In the genomic region with DNA sequence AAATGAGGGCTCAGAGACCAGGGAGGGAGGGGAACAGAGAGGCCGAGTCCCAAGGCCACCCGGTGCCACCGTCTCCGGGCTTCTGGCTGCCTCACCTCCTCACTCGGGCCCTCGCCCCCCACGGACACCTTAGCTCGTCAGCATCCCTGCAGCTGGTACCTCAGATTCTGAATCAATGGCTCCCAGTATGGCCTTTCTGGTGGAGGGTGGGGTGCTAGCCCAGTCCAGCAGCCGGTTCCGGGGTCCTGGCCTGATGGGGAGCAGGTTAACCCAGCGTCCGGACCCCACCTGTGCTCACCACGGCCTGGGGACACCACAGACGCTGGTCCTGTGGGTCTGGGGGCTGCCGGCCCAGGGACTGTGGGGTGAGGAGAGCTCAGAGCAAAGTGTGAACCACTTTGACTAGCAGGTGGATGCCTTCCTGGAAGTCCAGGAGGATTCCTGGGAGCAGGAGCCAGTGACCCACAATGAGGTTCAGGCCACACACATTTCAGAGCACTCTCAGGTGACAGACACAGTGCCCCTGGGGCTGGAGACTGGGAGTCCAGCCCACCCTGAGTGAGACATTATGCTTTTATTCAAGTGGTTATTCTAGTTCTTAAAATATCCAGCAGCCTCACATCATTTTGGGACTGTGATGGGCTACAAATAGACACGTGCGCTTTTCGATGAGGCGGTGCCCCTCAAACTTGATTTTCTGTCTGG, we compare ENCODE assay signal across 7 cellular contexts. TPM values are rescaled to one million over a fixed set of nuclear protein-coding genes. Genes with fewer than 3 reads are reported as not detected.
DNase-seq lines count a peak whose midpoint lies in the region; ATAC-seq and TF ChIP-seq lines count a peak whose summit lies in the region.

No MANE protein-coding gene starts in this region.

- intact Hi-C loops in esophagus squamous epithelium (cut with DNase I) = no loop called here

- in situ Hi-C loops in brain microvascular endothelial cell (cut with HindIII; ENCODE audit: low pct_ligation_motif_present, low sequenced_read_pairs) = no loop called here

- H3K4me1 ChIP-seq in HEK293 (ENCODE audit: control insufficient read depth, insufficient read depth, low read length) = peaks cover 18% of the 10 kb centered on the region
- H3K4me1 ChIP-seq in osteoblast (ENCODE audit: insufficient read depth, low read length) = peaks cover 51% of the 10 kb centered on the region
- H3K4me1 ChIP-seq in esophagus squamous epithelium = peaks cover 4 to 34% (median 7%) of the 10 kb centered on the region in 3 donors

- no peak for TF ChIP-seq POLR2A in esophagus squamous epithelium (IDR thresholded peaks at IDR 0.05)

- POLR2A ChIA-PET in HEK293 (lab: Yijun Ruan, JAX) = interaction anchor here (1.5 kb wide), 1 partner anchor 65 kb away, joined by 3 read pairs; no protein-coding TSS in a partner anchor

- no peaks in the 10 kb centered on the region for H3K36me3 ChIP-seq in HEK293 (ENCODE audit: control insufficient read depth in 2 of 2, insufficient read depth in 1 of 2, low read length in 2 of 2)
- H3K36me3 ChIP-seq in brain microvascular endothelial cell (replicated peaks) = no peaks in the 10 kb centered on the region
- peaks cover 52% of the 10 kb centered on the region for H3K36me3 ChIP-seq in osteoblast (ENCODE audit: insufficient read depth, low read length)
- H3K36me3 ChIP-seq in esophagus squamous epithelium = no peaks in the 10 kb centered on the region

- no peaks in the 10 kb centered on the region for H3K27me3 ChIP-seq in brain microvascular endothelial cell (replicated peaks)
- no peaks in the 10 kb centered on the region for H3K27me3 ChIP-seq in osteoblast (ENCODE audit: insufficient read depth, low read length)
- peaks cover 0 to 47% (median 0%) of the 10 kb centered on the region in 4 donors for H3K27me3 ChIP-seq in esophagus squamous epithelium

- H3K27ac ChIP-seq in HEK293 (ENCODE audit: extremely low read depth, low read depth, low read length) (peak overlapping the region; percentile 95), brain microvascular endothelial cell (peak overlapping the region; percentile 87), osteoblast (ENCODE audit: low read depth, low read length) (peak overlapping the region; percentile 100), esophagus squamous epithelium (peak overlapping the region in 1 of 4 donors; percentile 40)

- no peaks in the 10 kb centered on the region for H3K9me3 ChIP-seq in HEK293 (ENCODE audit: control insufficient read depth, insufficient read depth, low read depth, low read length)
- no peaks in the 10 kb centered on the region for H3K9me3 ChIP-seq in osteoblast (ENCODE audit: low read depth, low read length)
- H3K9me3 ChIP-seq in esophagus squamous epithelium = no peaks in the 10 kb centered on the region

- H3K79me2 ChIP-seq in osteoblast (ENCODE audit: insufficient read depth, low read length) = peaks cover 75% of the 10 kb centered on the region

- 78 to 80% methylated on average over 2 to 11 of the region's 19 CpGs for WGBS in esophagus squamous epithelium, 2 donors

- H3K4me2 ChIP-seq in osteoblast (ENCODE audit: insufficient read depth, low read length) = peak overlapping the region; percentile 47

- no peak overlapping the region for H2AFZ ChIP-seq in osteoblast (ENCODE audit: low read length)

- CTCF ChIA-PET in HEK293 (lab: Yijun Ruan, JAX) = interaction anchor here (0.6 kb wide), 1 partner anchor 35 kb away, joined by 4 read pairs; no protein-coding TSS in a partner anchor

- TF ChIP-seq CTCF in HEK293 (tag by site-specific recombination; IDR thresholded peaks at IDR 0.05) (no peak), brain microvascular endothelial cell (IDR thresholded peaks at IDR 0.05; ENCODE audit: low read depth, low read length, missing control alignments) (no peak), osteoblast (IDR thresholded peaks at IDR 0.05; ENCODE audit: extremely low read depth, low read depth, low read length) (no peak), esophagus squamous epithelium (IDR thresholded peaks at IDR 0.05) (no peak)

- H3K4me3 ChIP-seq in HEK293 (ENCODE audit: low read depth, low read length) = no peak overlapping the region
- no peak overlapping the region for H3K4me3 ChIP-seq in brain microvascular endothelial cell (ENCODE audit: low read depth, low read length)
- no peak overlapping the region for H3K4me3 ChIP-seq in osteoblast (ENCODE audit: insufficient read depth, low read length)
- no peak overlapping the region for H3K4me3 ChIP-seq in esophagus squamous epithelium

- DNase-seq in D341Med (ENCODE audit: low spot score) = peak; percentile 12
- DNase-seq in brain microvascular endothelial cell = no peak
- peak; percentile 65 for DNase-seq in osteoblast (ENCODE audit: insufficient read length, low spot score, missing footprints)
- DNase-seq in esophagus squamous epithelium (lab: John Stamatoyannopoulos, UW) = no peak
- DNase-seq in RPMI8226 = no peak

- H4K20me1 ChIP-seq in osteoblast (ENCODE audit: insufficient read depth, low read length) = no peaks in the 10 kb centered on the region

- ATAC-seq in HG03280 (IDR thresholded peaks at IDR 0.05; ENCODE audit: unreplicated experiment) = no peak

TF ChIP-seq in HEK293, 187 proteins besides CTCF, POLR2A, EP300 and RAD21:
- TF ChIP-seq OSR2 (tag by site-specific recombination; IDR thresholded peaks at IDR 0.05) = no peak
- no peak for TF ChIP-seq TCF7L2 (IDR thresholded peaks at IDR 0.05; ENCODE audit: borderline replicate concordance, low read depth, low read length)
- TF ChIP-seq, protein P1, sequence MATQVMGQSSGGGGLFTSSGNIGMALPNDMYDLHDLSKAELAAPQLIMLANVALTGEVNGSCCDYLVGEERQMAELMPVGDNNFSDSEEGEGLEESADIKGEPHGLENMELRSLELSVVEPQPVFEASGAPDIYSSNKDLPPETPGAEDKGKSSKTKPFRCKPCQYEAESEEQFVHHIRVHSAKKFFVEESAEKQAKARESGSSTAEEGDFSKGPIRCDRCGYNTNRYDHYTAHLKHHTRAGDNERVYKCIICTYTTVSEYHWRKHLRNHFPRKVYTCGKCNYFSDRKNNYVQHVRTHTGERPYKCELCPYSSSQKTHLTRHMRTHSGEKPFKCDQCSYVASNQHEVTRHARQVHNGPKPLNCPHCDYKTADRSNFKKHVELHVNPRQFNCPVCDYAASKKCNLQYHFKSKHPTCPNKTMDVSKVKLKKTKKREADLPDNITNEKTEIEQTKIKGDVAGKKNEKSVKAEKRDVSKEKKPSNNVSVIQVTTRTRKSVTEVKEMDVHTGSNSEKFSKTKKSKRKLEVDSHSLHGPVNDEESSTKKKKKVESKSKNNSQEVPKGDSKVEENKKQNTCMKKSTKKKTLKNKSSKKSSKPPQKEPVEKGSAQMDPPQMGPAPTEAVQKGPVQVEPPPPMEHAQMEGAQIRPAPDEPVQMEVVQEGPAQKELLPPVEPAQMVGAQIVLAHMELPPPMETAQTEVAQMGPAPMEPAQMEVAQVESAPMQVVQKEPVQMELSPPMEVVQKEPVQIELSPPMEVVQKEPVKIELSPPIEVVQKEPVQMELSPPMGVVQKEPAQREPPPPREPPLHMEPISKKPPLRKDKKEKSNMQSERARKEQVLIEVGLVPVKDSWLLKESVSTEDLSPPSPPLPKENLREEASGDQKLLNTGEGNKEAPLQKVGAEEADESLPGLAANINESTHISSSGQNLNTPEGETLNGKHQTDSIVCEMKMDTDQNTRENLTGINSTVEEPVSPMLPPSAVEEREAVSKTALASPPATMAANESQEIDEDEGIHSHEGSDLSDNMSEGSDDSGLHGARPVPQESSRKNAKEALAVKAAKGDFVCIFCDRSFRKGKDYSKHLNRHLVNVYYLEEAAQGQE (tag by site-specific recombination; IDR thresholded peaks at IDR 0.05) = no peak
- TF ChIP-seq, protein P2, sequence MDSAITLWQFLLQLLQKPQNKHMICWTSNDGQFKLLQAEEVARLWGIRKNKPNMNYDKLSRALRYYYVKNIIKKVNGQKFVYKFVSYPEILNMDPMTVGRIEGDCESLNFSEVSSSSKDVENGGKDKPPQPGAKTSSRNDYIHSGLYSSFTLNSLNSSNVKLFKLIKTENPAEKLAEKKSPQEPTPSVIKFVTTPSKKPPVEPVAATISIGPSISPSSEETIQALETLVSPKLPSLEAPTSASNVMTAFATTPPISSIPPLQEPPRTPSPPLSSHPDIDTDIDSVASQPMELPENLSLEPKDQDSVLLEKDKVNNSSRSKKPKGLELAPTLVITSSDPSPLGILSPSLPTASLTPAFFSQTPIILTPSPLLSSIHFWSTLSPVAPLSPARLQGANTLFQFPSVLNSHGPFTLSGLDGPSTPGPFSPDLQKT (IDR thresholded peaks at IDR 0.05; ENCODE audit: borderline replicate concordance, low read depth, low read length) = no peak
- TF ChIP-seq ZNF157 (tag by site-specific recombination; IDR thresholded peaks at IDR 0.05) = no peak
- TF ChIP-seq ZNF621 (tag by site-specific recombination; IDR thresholded peaks at IDR 0.05) = no peak
- TF ChIP-seq GFI1B (tag by site-specific recombination; IDR thresholded peaks at IDR 0.05) = no peak
- no peak for TF ChIP-seq ZNF133 (tag by site-specific recombination; IDR thresholded peaks at IDR 0.05)
- no peak for TF ChIP-seq ZNF184 (tag by site-specific recombination; IDR thresholded peaks at IDR 0.05)
- TF ChIP-seq ZFP41 (tag by site-specific recombination; IDR thresholded peaks at IDR 0.05; ENCODE audit: borderline replicate concordance) = no peak
- no peak for TF ChIP-seq ZNF777 (tag by site-specific recombination; IDR thresholded peaks at IDR 0.05; ENCODE audit: borderline replicate concordance)
- TF ChIP-seq ZNF664 (tag by site-specific recombination; IDR thresholded peaks at IDR 0.05) = no peak
- TF ChIP-seq ZNF433 (tag by site-specific recombination; IDR thresholded peaks at IDR 0.05; ENCODE audit: low read depth) = no peak
- no peak for TF ChIP-seq KLF10 (tag by site-specific recombination; IDR thresholded peaks at IDR 0.05)
- TF ChIP-seq ZNF335 (tag by site-specific recombination; conservative IDR thresholded peaks at IDR 0.05) = no peak

RNA-seq across cellular contexts. Expression of a gene that starts 53.3 kb away (rescaled TPM):
- total RNA-seq in osteoblast (52.2 and 54.6 TPM in 2 replicates), esophagus squamous epithelium (1 to 10 TPM in 3 of 4 donors, under 1 TPM in 1; 0.66 to 1.5 (median 1.1) TPM)

Comparison
In these comparisons a context has a peak if more than half of its experiments do, and no peak if none do; other contexts are left out.
1. DNase-seq: peak in D341Med (single experiment) and osteoblast (single experiment); none in brain microvascular endothelial cell (single experiment), esophagus squamous epithelium (single experiment) and RPMI8226 (single experiment).
2. RNA of a gene that starts 53.3 kb away (total RNA-seq): 52.2 to 54.6 TPM in osteoblast; 0.66 to 1.5 TPM in esophagus squamous epithelium; every median in the first group is over 10 times any median in the second.